In genomic region chr16:11045441-11045840, GRCh38 we compare ENCODE assay signal across 20 cellular contexts.
DNase-seq lines count a peak whose midpoint lies in the region; ATAC-seq and TF ChIP-seq lines count a peak whose summit lies in the region.
"Had no signal": no experiment of that assay in that cellular context is flagged by ENCODE, and none has a peak within 500 bp of the region (broad histone marks: within the 10 kb centered on the region; RNA-seq: fewer than 3 reads in every experiment).

No MANE protein-coding gene starts in this region.

- no peak overlapping the region for H3K4me3 Mint-ChIP-seq in activated T-helper 2 cell treated with anti-CD3 and anti-CD28 coated beads, Interferon-gamma antibody, Interleukin-2, Interleukin-4, amounts not matched to agents 10 μg/mL and 5 μg/mL and 100 μg/mL, durations not matched to agents 14 hours and 24 hours and 36 hours (ENCODE audit: low read depth)
- H3K4me3 Mint-ChIP-seq in osteocyte (ENCODE audit: unreplicated experiment): no peak overlapping the region
- H3K4me3 Mint-ChIP-seq: CD4-positive, alpha-beta T cell; IgD-negative memory B cell had no signal

- no peaks in the 10 kb centered on the region for H3K27me3 Mint-ChIP-seq in activated T-helper 2 cell treated with anti-CD3 and anti-CD28 coated beads, Interferon-gamma antibody, Interleukin-2, Interleukin-4, amounts not matched to agents 10 μg/mL and 5 μg/mL and 100 μg/mL, durations not matched to agents 14 hours and 24 hours and 36 hours (ENCODE audit: low read depth)
- H3K27me3 Mint-ChIP-seq in osteocyte (ENCODE audit: unreplicated experiment): no peaks in the 10 kb centered on the region
- H3K27me3 Mint-ChIP-seq: CD4-positive, alpha-beta T cell; IgD-negative memory B cell had no signal

- H3K4me1 Mint-ChIP-seq in activated T-helper 2 cell treated with anti-CD3 and anti-CD28 coated beads, Interferon-gamma antibody, Interleukin-2, Interleukin-4, amounts not matched to agents 10 μg/mL and 5 μg/mL and 100 μg/mL, durations not matched to agents 14 hours and 24 hours and 36 hours (ENCODE audit: low read depth): peaks cover 55% of the 10 kb centered on the region
- peaks cover 40% of the 10 kb centered on the region for H3K4me1 Mint-ChIP-seq in osteocyte (ENCODE audit: unreplicated experiment)
- H3K4me1 Mint-ChIP-seq: IgD-negative memory B cell had no signal

- H3K27me3 ChIP-seq in AG04450 (ENCODE audit: control insufficient read depth, insufficient read depth, low read length) (no peaks in the 10 kb centered on the region), DND-41 (ENCODE audit: insufficient read depth, low read length, poor library complexity) (no peaks in the 10 kb centered on the region)
- H3K27me3 ChIP-seq: BLaER1, SJSA1 had no signal

- H3K4me1 ChIP-seq in DND-41 (ENCODE audit: insufficient read depth, low read length): peaks cover 52% of the 10 kb centered on the region

- no peaks in the 10 kb centered on the region for H4K20me1 ChIP-seq in DND-41 (ENCODE audit: insufficient read depth, low read length)

- no peak overlapping the region for H2AFZ ChIP-seq in DND-41 (ENCODE audit: low read depth, low read length)

- H3K4me3 ChIP-seq in AG04450 (ENCODE audit: low read depth, low read length) (no peak overlapping the region), DND-41 (ENCODE audit: low read depth in 1 of 2, low read length in 2 of 2) (no peak overlapping the region)
- H3K4me3 ChIP-seq: BLaER1, HAP-1, SJSA1 had no signal

- DNase-seq in AG04450 (ENCODE audit: low read depth, low spot score): no peak
- no peak for DNase-seq in DND-41
- no peak for DNase-seq in activated T-helper 2 cell treated with anti-CD3 and anti-CD28 coated beads, Interferon-gamma antibody, Interleukin-2, Interleukin-4, amounts not matched to agents 10 μg/mL and 5 μg/mL and 100 μg/mL, durations not matched to agents 14 hours and 24 hours and 36 hours (ENCODE audit: low spot score)
- DNase-seq in osteocyte (ENCODE audit: extremely low spot score, unreplicated experiment): no peak
- DNase-seq in H4 (ENCODE audit: low spot score): no peak
- no peak for DNase-seq in NK-92 (lab: John Stamatoyannopoulos, UW; ENCODE audit: unreplicated experiment)
- DNase-seq: CD4-positive, alpha-beta T cell; COR-L47; DMS79; Karpas-422; NCI-H1694; NCI-H2081; NCI-H2171 treated with DMSO at 0.1 percent for 48 hours; NCI-H524 treated with DMSO at 0.1 percent for 48 hours had no signal

- no peaks in the 10 kb centered on the region for H3K79me2 ChIP-seq in DND-41 (ENCODE audit: insufficient read depth, low read length)

- TF ChIP-seq CTCF in AG04450 (IDR thresholded peaks at IDR 0.05; ENCODE audit: low read depth, low read length) (no peak), DND-41 (IDR thresholded peaks at IDR 0.05; ENCODE audit: borderline replicate concordance, extremely low read depth, low read length, poor library complexity, severe bottlenecking) (no peak), osteocyte (IDR thresholded peaks at IDR 0.05) (no peak)

- intact Hi-C loops in activated T-helper 2 cell treated with anti-CD3 and anti-CD28 coated beads, Interferon-gamma antibody, Interleukin-2, Interleukin-4, amounts not matched to agents 10 μg/mL and 5 μg/mL and 100 μg/mL, durations not matched to agents 14 hours and 24 hours and 36 hours (cut with micrococcal nuclease): no loop called here

- H3K36me3 Mint-ChIP-seq in activated T-helper 2 cell treated with anti-CD3 and anti-CD28 coated beads, Interferon-gamma antibody, Interleukin-2, Interleukin-4, amounts not matched to agents 10 μg/mL and 5 μg/mL and 100 μg/mL, durations not matched to agents 14 hours and 24 hours and 36 hours (ENCODE audit: low read depth): peaks cover 77% of the 10 kb centered on the region
- peaks cover 15% of the 10 kb centered on the region for H3K36me3 Mint-ChIP-seq in osteocyte (ENCODE audit: unreplicated experiment)

- H3K27ac ChIP-seq in AG04450 (ENCODE audit: low read depth, low read length): peak overlapping the region; percentile 53
- H3K27ac ChIP-seq in DND-41 (ENCODE audit: low read length): peak overlapping the region; percentile 68
- H3K27ac ChIP-seq: BLaER1, SJSA1 had no signal

- peak; percentile 32; the same call in 1 of the 3 replicates for ATAC-seq in DND-41 (ENCODE audit: insufficient read depth, low read depth)
- no peak for ATAC-seq in GM18868 (IDR thresholded peaks at IDR 0.05; ENCODE audit: unreplicated experiment)
- ATAC-seq: Right ventricle myocardium inferior had no signal

- peaks cover 67% of the 10 kb centered on the region for H3K36me3 ChIP-seq in DND-41 (ENCODE audit: insufficient read depth, low read length)
- H3K36me3 ChIP-seq: HAP-1 had no signal

- H3K9me3 ChIP-seq in AG04450 (ENCODE audit: control insufficient read depth, insufficient read depth, low read length) (no peaks in the 10 kb centered on the region), DND-41 (ENCODE audit: insufficient read depth, low read length, severe bottlenecking) (no peaks in the 10 kb centered on the region)
- H3K9me3 ChIP-seq: BLaER1, HAP-1, SJSA1 had no signal

- H3K4me2 ChIP-seq in DND-41 (ENCODE audit: insufficient read depth, low read length): no peak overlapping the region
- H3K4me2 ChIP-seq: BLaER1 had no signal

- peak overlapping the region; percentile 48 for H3K27ac Mint-ChIP-seq in activated T-helper 2 cell treated with anti-CD3 and anti-CD28 coated beads, Interferon-gamma antibody, Interleukin-2, Interleukin-4, amounts not matched to agents 10 μg/mL and 5 μg/mL and 100 μg/mL, durations not matched to agents 14 hours and 24 hours and 36 hours
- peak overlapping the region; percentile 93 for H3K27ac Mint-ChIP-seq in osteocyte (ENCODE audit: unreplicated experiment)
- H3K27ac Mint-ChIP-seq: CD4-positive, alpha-beta T cell; IgD-negative memory B cell had no signal

- no peak overlapping the region for H3K9ac ChIP-seq in DND-41 (ENCODE audit: low read depth, low read length)
- H3K9ac ChIP-seq: BLaER1 had no signal

- POLR2A ChIA-PET in AG04450 (lab: Yijun Ruan, JAX): interaction anchor here (0.5 kb wide), 1 partner anchor 23 kb away, joined by 3 read pairs; no protein-coding TSS in a partner anchor

- H3K9me3 Mint-ChIP-seq in activated T-helper 2 cell treated with anti-CD3 and anti-CD28 coated beads, Interferon-gamma antibody, Interleukin-2, Interleukin-4, amounts not matched to agents 10 μg/mL and 5 μg/mL and 100 μg/mL, durations not matched to agents 14 hours and 24 hours and 36 hours: no peaks in the 10 kb centered on the region
- H3K9me3 Mint-ChIP-seq in osteocyte (ENCODE audit: unreplicated experiment): no peaks in the 10 kb centered on the region
- H3K9me3 Mint-ChIP-seq: CD4-positive, alpha-beta T cell; IgD-negative memory B cell had no signal

- CTCF ChIA-PET in AG04450 (lab: Charles Lee): interaction anchor here (1.0 kb wide), 1 partner anchor 24 kb away, joined by 3 read pairs; no protein-coding TSS in a partner anchor
